In the genomic region with DNA sequence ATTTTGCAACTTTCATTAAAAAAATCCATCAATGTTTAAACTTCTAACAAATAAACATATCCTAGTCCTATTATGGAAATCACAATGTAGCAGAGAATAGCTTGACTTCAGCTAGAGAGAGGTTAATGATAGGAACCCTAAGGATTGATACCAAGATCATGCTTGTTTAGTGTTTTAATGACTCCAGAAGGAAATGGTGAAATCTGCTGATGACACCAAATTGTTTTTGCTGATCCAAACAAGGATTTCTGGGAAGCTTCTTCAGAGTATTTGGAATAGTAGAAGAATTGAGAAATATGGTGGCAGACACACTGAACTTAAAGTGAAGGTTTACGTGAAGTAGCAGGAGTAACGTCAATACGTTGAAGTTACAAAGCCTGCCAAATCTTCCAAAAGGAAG, we compare ENCODE assay signal across 13 cellular contexts.
DNase-seq lines count a peak whose midpoint lies in the region; ATAC-seq and TF ChIP-seq lines count a peak whose summit lies in the region.
"Had no signal": no experiment of that assay in that cellular context is flagged by ENCODE, and none has a peak within 500 bp of the region (broad histone marks: within the 10 kb centered on the region; RNA-seq: fewer than 3 reads in every experiment).

No MANE protein-coding gene starts in this region.

- H3K36me3 ChIP-seq in PC-3 (ENCODE audit: low read depth, low read length) (no peaks in the 10 kb centered on the region), endocrine pancreas (ENCODE audit: control insufficient read depth, insufficient read depth, low read length) (no peaks in the 10 kb centered on the region), muscle layer of colon (ENCODE audit: insufficient read depth, low read length) (no peaks in the 10 kb centered on the region)

- TF ChIP-seq CTCF in PC-3 (conservative IDR thresholded peaks at IDR 0.05; ENCODE audit: low read depth, low read length): no peak

- no peak overlapping the region for H2AFZ ChIP-seq in PC-3 (ENCODE audit: low read length)

- peak overlapping the region; percentile 39; the same call in 1 of the 2 replicates for H3K4me2 ChIP-seq in PC-3 (ENCODE audit: low read length)

- CTCF ChIA-PET in PC-3 (lab: Charles Lee): interaction anchor here (0.6 kb wide), 2 partner anchors 24 to 133 kb away, joined by 3 to 5 read pairs; no protein-coding TSS in a partner anchor

- H3K9me2 ChIP-seq in PC-3 (replicated peaks; ENCODE audit: low read length): no peaks in the 10 kb centered on the region

- no peak overlapping the region for H3K4me3 ChIP-seq in PC-3 (ENCODE audit: low read length)
- H3K4me3 ChIP-seq in endocrine pancreas (ENCODE audit: control insufficient read depth, insufficient read depth, low read length): peak overlapping the region; percentile 5
- H3K4me3 ChIP-seq in muscle layer of colon (ENCODE audit: low read depth in 1 of 2, low read length in 2 of 2): no peak overlapping the region

- POLR2A ChIA-PET in PC-3 (lab: Charles Lee; ENCODE audit: unreplicated experiment): interaction anchor here (0.5 kb wide), 1 partner anchor 410 kb away, joined by 3 read pairs; no protein-coding TSS in a partner anchor

- H3K27me3 ChIP-seq in PC-3 (ENCODE audit: low read length) (no peaks in the 10 kb centered on the region), endocrine pancreas (ENCODE audit: control insufficient read depth, insufficient read depth, low read length) (no peaks in the 10 kb centered on the region), muscle layer of colon (ENCODE audit: control insufficient read depth in 1 of 2, insufficient read depth in 2 of 2, low read length in 2 of 2) (no peaks in the 10 kb centered on the region)

- peaks cover 34% of the 10 kb centered on the region for H3K4me1 ChIP-seq in PC-3 (ENCODE audit: insufficient read depth, low read length)
- H3K4me1 ChIP-seq in endocrine pancreas (ENCODE audit: control insufficient read depth, insufficient read depth, low read length): peaks cover 23% of the 10 kb centered on the region
- peaks cover 57% of the 10 kb centered on the region for H3K4me1 ChIP-seq in muscle layer of colon (ENCODE audit: insufficient read depth, low read length)

- no peaks in the 10 kb centered on the region for H3K79me2 ChIP-seq in PC-3 (ENCODE audit: low read length)

- DNase-seq in PC-3 (no peak), HuH-7 (ENCODE audit: low spot score) (no peak), dedifferentiated amniotic fluid mesenchymal stem cell (ENCODE audit: extremely low spot score) (no peak), OCI-M2 (lab: John Stamatoyannopoulos, UW; ENCODE audit: unreplicated experiment) (no peak), SIG-M5 (lab: John Stamatoyannopoulos, UW) (no peak)
- DNase-seq: activated CD4-positive, alpha-beta T cell treated with anti-CD3 and anti-CD28 coated beads, Interleukin-2, amount 10 ng/mL, durations not matched to agents 7 days and 5 days; activated effector memory CD4-positive, alpha-beta T cell treated with anti-CD3 and anti-CD28 coated beads, Interleukin-2, amount 50 U/mL, for 16 hours; CD4-positive, alpha-beta memory T cell; NCI-H510A; retina had no signal

- no peaks in the 10 kb centered on the region for H4K20me1 ChIP-seq in PC-3 (ENCODE audit: low read length)

- no peak overlapping the region for H3K9ac ChIP-seq in PC-3 (ENCODE audit: low read length)
- H3K9ac ChIP-seq in endocrine pancreas (ENCODE audit: control insufficient read depth, insufficient read depth, low read length): no peak overlapping the region
- H3K9ac ChIP-seq in muscle layer of colon (ENCODE audit: low read length): peak overlapping the region; percentile 12

- no peaks in the 10 kb centered on the region for H3F3A ChIP-seq in PC-3 (ENCODE audit: low read length, unreplicated experiment)

- intact Hi-C loops in PC-3 (cut with micrococcal nuclease): loop anchor here (5.0 kb wide), 5 partner anchors 140 to 655 kb away; no protein-coding TSS in a partner anchor

- BruUV-seq in PC-3 (replicated peaks; lab: Mats Ljungman, UMichigan): no TSS peak

- ATAC-seq in PC-3: no peak

- H3K9me3 ChIP-seq in PC-3 (ENCODE audit: low read length): no peaks in the 10 kb centered on the region
- H3K9me3 ChIP-seq in endocrine pancreas (ENCODE audit: control insufficient read depth, low read length): no peaks in the 10 kb centered on the region
- no peaks in the 10 kb centered on the region for H3K9me3 ChIP-seq in muscle layer of colon (ENCODE audit: low read length)

- no peak overlapping the region; the same call in 1 of the 2 replicates for H3K27ac ChIP-seq in PC-3 (ENCODE audit: low read length)
- H3K27ac ChIP-seq in muscle layer of colon (ENCODE audit: low read depth, low read length): peak overlapping the region; percentile 68
- peak overlapping the region; percentile 63 for H3K27ac ChIP-seq in temporal lobe (ENCODE audit: low read depth, low read length)
